Comparison of ENCODE assay signal across 29 cellular contexts in genomic region chr6:133203344-133203697, GRCh38. TPM values are rescaled to one million over a fixed set of nuclear protein-coding genes. Genes with fewer than 3 reads are reported as not detected.
"Had no signal": no experiment of that assay in that cellular context is flagged by ENCODE, and none has a peak within 500 bp of the region (broad histone marks: within the 10 kb centered on the region; RNA-seq: fewer than 3 reads in every experiment).

No MANE protein-coding gene starts in this region.

- H3K27me3 ChIP-seq: adrenal gland, cardiac muscle cell, colonic mucosa, neural progenitor cell, suprapubic skin, tibial artery, upper lobe of right lung had no signal

- H3K4me2 ChIP-seq: hepatocyte, neural progenitor cell had no signal

- H2AFZ ChIP-seq: hepatocyte had no signal

- H3K4me3 Mint-ChIP-seq: activated naive CD8-positive, alpha-beta T cell; brain; memory B cell; naive thymus-derived CD8-positive, alpha-beta T cell; neural progenitor cell had no signal

- H3K9me3 Mint-ChIP-seq: naive thymus-derived CD8-positive, alpha-beta T cell; neural progenitor cell had no signal

- ATAC-seq: left colon; naive thymus-derived CD8-positive, alpha-beta T cell; right cardiac atrium; upper lobe of right lung had no signal

- H3K4me3 ChIP-seq: adrenal gland, cardiac muscle cell, colonic mucosa, dorsolateral prefrontal cortex, hepatocyte, neural progenitor cell, suprapubic skin, tibial artery, upper lobe of right lung had no signal

- H3K27me3 Mint-ChIP-seq: activated naive CD8-positive, alpha-beta T cell had no signal

- DNase-seq: activated CD4-positive, alpha-beta T cell treated with anti-CD3 and anti-CD28 coated beads for 4 hours; activated CD4-positive, alpha-beta T cell treated with anti-CD3 and anti-CD28 coated beads, Interleukin-2, amount 50 U/mL, for 4 hours; activated effector memory CD4-positive, alpha-beta T cell treated with Interleukin-2 at 50 U/mL for 16 hours; activated naive CD4-positive, alpha-beta T cell treated with Interleukin-2 at 50 U/mL for 16 hours; adrenal gland; aorta; cerebellar nuclear complex; colonic mucosa; dorsolateral prefrontal cortex; effector memory CD4-positive, alpha-beta T cell; kidney; left colon; naive thymus-derived CD8-positive, alpha-beta T cell; occipital lobe; right cardiac atrium; stimulated activated CD4-positive, alpha-beta T cell treated with anti-CD3 and anti-CD28 coated beads, Interleukin-15, amount 100 ng/mL, for 24 hours; stimulated activated CD4-positive, alpha-beta T cell treated with anti-CD3 and anti-CD28 coated beads, Interleukin-2, amount 100 ng/mL, for 24 hours; stimulated activated naive CD4-positive, alpha-beta T cell; tibial artery; upper lobe of right lung had no signal

- H3K9me3 ChIP-seq: adrenal gland, colonic mucosa, suprapubic skin, tibial artery, upper lobe of right lung had no signal

- H3K4me1 Mint-ChIP-seq: memory B cell; naive thymus-derived CD8-positive, alpha-beta T cell had no signal

- H3K79me2 ChIP-seq: hepatocyte had no signal

- H3K36me3 ChIP-seq: adrenal gland, cardiac muscle cell, colonic mucosa, neural progenitor cell, suprapubic skin, tibial artery, upper lobe of right lung had no signal

- H3K27ac ChIP-seq: adrenal gland, cardiac muscle cell, colonic mucosa, dorsolateral prefrontal cortex, hepatocyte, neural progenitor cell, suprapubic skin, tibial artery, upper lobe of right lung, VCaP had no signal

- H3K4me1 ChIP-seq: adrenal gland, colonic mucosa, neural progenitor cell, suprapubic skin, tibial artery, upper lobe of right lung had no signal

- H3K27ac Mint-ChIP-seq: activated naive CD8-positive, alpha-beta T cell; brain; memory B cell; neural progenitor cell had no signal

- H3K36me3 Mint-ChIP-seq: activated naive CD8-positive, alpha-beta T cell; brain; memory B cell; naive thymus-derived CD8-positive, alpha-beta T cell; neural progenitor cell had no signal

RNA-seq across cellular contexts. Expression of gene EYA4, which starts 37.8 kb away (rescaled TPM):
- total RNA-seq: epithelial cell of proximal tubule; naive thymus-derived CD8-positive, alpha-beta T cell had no signal
- polyA plus RNA-seq: aorta; naive thymus-derived CD8-positive, alpha-beta T cell had no signal
